In the genomic region with DNA sequence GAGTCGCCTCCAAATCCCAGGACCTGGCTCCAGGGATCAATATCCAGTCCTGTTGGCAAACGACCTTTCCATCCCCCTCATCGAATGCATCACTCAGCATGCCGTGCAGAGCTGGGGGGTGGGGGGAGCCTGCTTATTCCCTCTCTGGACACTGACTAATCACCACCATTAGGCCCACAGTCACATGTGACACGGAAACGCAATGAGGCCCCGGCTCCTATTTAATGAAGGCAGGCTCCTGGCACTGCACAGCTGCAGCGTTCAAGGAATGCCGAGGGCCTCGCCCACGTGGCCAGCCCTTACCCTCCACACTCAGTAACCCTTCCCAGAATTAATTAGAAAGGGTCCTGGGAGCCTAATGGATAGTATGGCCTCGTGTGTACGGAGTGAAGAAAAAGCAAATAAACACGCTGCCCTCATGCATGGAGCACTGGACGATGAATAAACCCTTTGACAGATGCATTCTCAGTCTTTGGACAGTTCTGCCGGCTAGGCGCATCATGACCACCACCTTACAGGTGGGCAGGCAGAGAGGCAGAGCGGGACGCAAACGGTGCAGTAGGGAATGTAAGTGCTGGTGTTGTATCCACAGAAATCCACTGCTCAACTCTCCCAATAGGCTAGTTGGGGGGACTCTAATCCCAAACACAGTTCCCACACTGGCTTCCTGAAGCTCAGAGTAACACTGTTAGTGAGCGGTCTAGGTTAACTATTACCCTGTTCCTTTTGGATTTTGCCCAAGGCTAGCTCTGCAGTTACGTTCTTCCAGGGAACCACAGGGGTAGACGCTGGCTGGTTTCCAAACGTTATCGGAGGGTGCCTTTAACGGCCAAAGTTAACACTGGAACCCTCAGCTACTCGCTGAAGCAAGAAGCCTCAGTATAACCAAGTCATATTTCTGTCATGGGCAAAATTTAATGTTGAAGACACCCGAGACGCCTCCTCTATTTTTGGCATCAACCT, we compare ENCODE assay signal across 1 cellular context.
TF ChIP-seq lines count a peak whose summit lies in the region.

No MANE protein-coding gene starts in this region.

TF ChIP-seq in HepG2, 621 proteins besides CTCF, POLR2A, EP300 and RAD21:
- TF ChIP-seq KDM5B (CRISPR knock-in tag; IDR thresholded peaks at IDR 0.05; ENCODE audit: borderline replicate concordance) (no peak), HMGA1 (CRISPR knock-in tag; conservative IDR thresholded peaks at IDR 0.05) (no peak)
